In the genomic region with DNA sequence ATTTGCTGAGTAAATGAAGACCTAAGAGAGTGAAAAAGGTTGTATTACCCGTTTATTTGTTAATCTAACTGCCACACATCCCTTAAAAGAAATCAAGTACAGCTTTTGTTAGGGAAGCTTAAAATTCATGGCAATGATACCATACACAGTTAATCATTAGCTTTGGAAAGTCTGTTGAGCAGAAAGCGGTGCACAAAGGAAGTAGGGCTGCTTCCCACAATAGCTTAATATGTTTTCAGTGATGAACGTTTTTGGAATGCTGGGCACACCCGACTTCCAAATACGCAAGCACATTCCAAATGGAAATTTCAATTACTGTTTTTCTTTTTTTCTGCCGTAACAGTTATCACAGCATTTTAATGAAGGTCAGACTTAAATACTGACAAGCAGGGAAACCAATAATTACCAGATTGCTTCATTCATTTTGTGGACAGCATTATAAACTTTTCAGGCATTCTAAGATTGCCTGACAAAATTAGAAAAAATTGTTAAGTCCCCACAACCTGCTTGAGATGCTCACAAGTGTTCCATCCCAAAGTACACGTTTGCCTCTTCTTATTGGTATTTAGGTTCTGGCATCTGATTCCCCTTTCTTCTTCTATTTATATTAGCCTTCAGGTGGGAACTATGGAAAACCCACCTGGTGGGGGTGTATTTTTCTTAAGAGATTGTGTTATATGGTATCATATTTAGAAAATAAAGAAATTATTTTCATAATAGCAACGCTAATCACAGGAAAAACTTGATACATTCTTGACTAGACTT, we compare ENCODE assay signal across 8 cellular contexts. TPM values are rescaled to one million over a fixed set of nuclear protein-coding genes. Genes with fewer than 3 reads are reported as not detected.
DNase-seq lines count a peak whose midpoint lies in the region; ATAC-seq and TF ChIP-seq lines count a peak whose summit lies in the region.

No MANE protein-coding gene starts in this region.

- WGBS in right lobe of liver (ENCODE audit: insufficient coverage, low coverage, low lambda C conversion rate, missing lambda C conversion rate): 20% methylated on average over 8 of the region's 8 CpGs

- peak overlapping the region; percentile 89 for H3K27ac Mint-ChIP-seq in MCF 10A (ENCODE audit: low read depth, unreplicated experiment)

- H3K36me3 Mint-ChIP-seq in MCF 10A (ENCODE audit: insufficient read depth, unreplicated experiment): no peaks in the 10 kb centered on the region

- no peak for TF ChIP-seq POLR2A in right lobe of liver (IDR thresholded peaks at IDR 0.05)

- BruUV-seq in MCF 10A (replicated peaks; lab: Mats Ljungman, UMichigan): TSS peak; percentile 56

- intact Hi-C loops in MCF 10A (cut with micrococcal nuclease): no loop called here
- intact Hi-C loops in right lobe of liver (cut with DNase I): no loop called here

- no peak for TF ChIP-seq CTCF in MCF 10A (IDR thresholded peaks at IDR 0.05; ENCODE audit: unreplicated experiment)
- no peak for TF ChIP-seq CTCF in right lobe of liver (IDR thresholded peaks at IDR 0.05)
- no peak for TF ChIP-seq CTCF in thoracic aorta (IDR thresholded peaks at IDR 0.05)

- ATAC-seq in right lobe of liver: peak in 2 of 4 donors; percentile 42 to 59
- peak; percentile 60 for ATAC-seq in thoracic aorta (ENCODE audit: insufficient number of reproducible peaks, low FRiP score, low read depth)
- ATAC-seq in GM21423 (IDR thresholded peaks at IDR 0.05; ENCODE audit: unreplicated experiment): no peak
- ATAC-seq in GM18907 (IDR thresholded peaks at IDR 0.05; ENCODE audit: unreplicated experiment): no peak
- no peak for ATAC-seq in HG03571 (IDR thresholded peaks at IDR 0.05; ENCODE audit: unreplicated experiment)

- peak overlapping the region; percentile 93 for H3K4me3 ChIP-seq in MG63
- peak overlapping the region in 2 of 3 donors; percentile 30 to 88 for H3K4me3 ChIP-seq in right lobe of liver
- H3K4me3 ChIP-seq in thoracic aorta: peak overlapping the region; percentile 71

- CTCF ChIA-PET in MCF 10A (lab: Yijun Ruan, JAX): interaction anchor here (0.6 to 6.5 kb wide), 23 partner anchors 12 to 417 kb away, joined by 3 to 77 read pairs (median 5); partner anchors contain the start of gene NCEH1

- H3K4me1 ChIP-seq in right lobe of liver (peaks cover 0 to 8% (median 0%) of the 10 kb centered on the region in 4 donors), thoracic aorta (ENCODE audit: control insufficient read depth in 1 of 2, low read depth in 2 of 2) (peaks cover 7 to 14% of the 10 kb centered on the region in 2 donors)

- no peaks in the 10 kb centered on the region for H3K27me3 Mint-ChIP-seq in MCF 10A (ENCODE audit: insufficient read depth, unreplicated experiment)

- peaks cover 40% of the 10 kb centered on the region for H3K4me1 Mint-ChIP-seq in MCF 10A (ENCODE audit: insufficient read depth, unreplicated experiment)

- peak; percentile 90 for DNase-seq in DMS53 treated with DMSO at 0.1 percent for 48 hours (lab: John Stamatoyannopoulos, UW; ENCODE audit: unreplicated experiment)
- peak; percentile 79 for DNase-seq in MG63
- DNase-seq in MCF 10A (ENCODE audit: unreplicated experiment): peak; percentile 81
- DNase-seq in right lobe of liver: no peak
- peak; percentile 7 for DNase-seq in thoracic aorta (ENCODE audit: low spot score)

- POLR2A ChIA-PET in MCF 10A (lab: Yijun Ruan, JAX): interaction anchor here (0.5 to 6.4 kb wide), 24 partner anchors 9 to 1682 kb away, joined by 3 to 89 read pairs (median 5); partner anchors contain the start of gene NCEH1

- H3K9me3 Mint-ChIP-seq in MCF 10A (ENCODE audit: unreplicated experiment): no peaks in the 10 kb centered on the region

- H3K36me3 ChIP-seq in MG63 (peaks cover 25% of the 10 kb centered on the region), right lobe of liver (no peaks in the 10 kb centered on the region), thoracic aorta (no peaks in the 10 kb centered on the region)

- H3K4me3 Mint-ChIP-seq in MCF 10A (ENCODE audit: unreplicated experiment): peak overlapping the region; percentile 78

- H3K27me3 ChIP-seq in MG63 (no peaks in the 10 kb centered on the region), right lobe of liver (no peaks in the 10 kb centered on the region), thoracic aorta (replicated peaks; ENCODE audit: insufficient read depth) (no peaks in the 10 kb centered on the region)

- H3K27ac ChIP-seq in right lobe of liver (peak overlapping the region in 1 of 3 donors; percentile 60), thoracic aorta (peak overlapping the region; percentile 83)

- H3K9me3 ChIP-seq in MG63 (no peaks in the 10 kb centered on the region), right lobe of liver (no peaks in the 10 kb centered on the region), thoracic aorta (no peaks in the 10 kb centered on the region)

RNA-seq across cellular contexts. Expression of gene ECT2, which starts 1.1 kb away (rescaled TPM):
- 49.2 and 84.5 TPM in 2 replicates for total RNA-seq in MG63 (2014; rRNA removed; shearing (Covaris generic); ENCODE audit: low replicate concordance)
- 54.8 and 63.9 TPM in 2 replicates for total RNA-seq in MCF 10A (2022)
- total RNA-seq in right lobe of liver: 1 to 10 TPM; 1.5 to 7.8 (median 3.8) TPM
- total RNA-seq in thoracic aorta: 10 to 100 TPM in 1 of 2 donors, 1 to 10 TPM in 1; 4.5 to 14.0 TPM

RNA-seq across cellular contexts. Expression of gene NCEH1, which starts 38.5 kb away (rescaled TPM):
- total RNA-seq in MG63 (2014; rRNA removed; shearing (Covaris generic); ENCODE audit: low replicate concordance): 24.8 and 26.1 TPM in 2 replicates
- 27.8 and 28.8 TPM in 2 replicates for total RNA-seq in MCF 10A (2022)
- total RNA-seq in right lobe of liver: 10 to 100 TPM in 1 of 6 experiments, 1 to 10 TPM in 5; 1.5 to 13.0 (median 4.3) TPM
- total RNA-seq in thoracic aorta: 10 to 100 TPM in 1 of 2 donors, 1 to 10 TPM in 1; 7.1 to 22.7 TPM

Comparison
In these comparisons a context has a peak if more than half of its experiments do, and no peak if none do; other contexts are left out.
1. DNase-seq: peak in DMS53 treated with DMSO at 0.1 percent for 48 hours (single experiment), MG63 (single experiment), MCF 10A (single experiment) and thoracic aorta (single experiment); none in right lobe of liver (0 of 3).
2. Peak in every context shown above with its lines, with median percentiles within 50 percentile points of each other: H3K4me3 ChIP-seq.